10 cellular contexts compared by ENCODE assay signal in the genomic region with DNA sequence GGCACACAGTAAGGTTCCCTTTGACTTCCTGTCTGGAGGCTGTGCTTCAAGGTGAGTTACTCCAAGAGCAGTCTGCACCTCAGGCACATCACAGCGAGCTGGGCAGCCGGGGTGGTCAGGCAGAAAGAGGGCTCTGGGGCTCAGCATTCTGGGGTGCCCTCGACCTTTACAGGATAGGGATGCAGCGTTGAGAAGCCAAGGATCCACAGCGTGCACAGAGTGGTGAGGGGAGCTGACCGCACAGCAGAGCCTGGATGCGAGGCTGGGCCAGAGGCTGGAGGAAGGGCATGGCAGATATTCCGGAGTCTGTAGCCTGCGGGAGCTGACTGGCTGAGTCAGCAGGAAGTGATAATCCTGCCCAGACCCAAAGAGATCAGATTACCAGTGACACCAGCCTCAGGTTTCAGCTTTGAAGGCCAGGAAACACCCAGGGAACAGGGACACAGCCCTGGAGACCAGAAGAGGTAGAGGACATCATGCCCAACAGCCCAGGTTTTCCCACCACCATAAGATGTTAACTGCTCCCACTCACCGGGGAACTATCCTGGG. TPM values are rescaled to one million over a fixed set of nuclear protein-coding genes. Genes with fewer than 3 reads are reported as not detected.
DNase-seq lines count a peak whose midpoint lies in the region; ATAC-seq, FAIRE-seq and TF ChIP-seq lines count a peak whose summit lies in the region.
"Had no signal": no experiment of that assay in that cellular context is flagged by ENCODE, and none has a peak within 500 bp of the region (broad histone marks: within the 10 kb centered on the region; RNA-seq: fewer than 3 reads in every experiment).

No MANE protein-coding gene starts in this region.

- H3K79me2 ChIP-seq in ACC112 (ENCODE audit: control insufficient read depth, insufficient read depth, low read length, unreplicated experiment) (no peaks in the 10 kb centered on the region), K562 (ENCODE audit: control insufficient read depth, insufficient read depth, low read length) (no peaks in the 10 kb centered on the region)

- TF ChIP-seq CTCF in K562 (IDR thresholded peaks at IDR 0.05 in 2 of 3, conservative IDR thresholded peaks at IDR 0.05 in 1 of 3; ENCODE audit: insufficient read depth in 2 of 3, low read depth in 1 of 3, low read length in 3 of 3) (no peak), kidney epithelial cell (IDR thresholded peaks at IDR 0.05; ENCODE audit: insufficient read depth, low read length, poor library complexity, severe bottlenecking) (no peak), thyroid gland (IDR thresholded peaks at IDR 0.05) (no peak)

- peaks cover 8% of the 10 kb centered on the region for H3K4me1 ChIP-seq in ACC112 (ENCODE audit: control insufficient read depth, insufficient read depth, low read length, unreplicated experiment)
- H3K4me1 ChIP-seq in K562 (replicated peaks in 1 of 2; ENCODE audit: control insufficient read depth in 2 of 2, insufficient read depth in 2 of 2, low read length in 2 of 2) = peaks cover 7% of the 10 kb centered on the region in 2 experiments; a peak in 4 of 5 replicates
- H3K4me1 ChIP-seq in thyroid gland = no peaks in the 10 kb centered on the region

- ATAC-seq in K562 = peak; percentile 95
- ATAC-seq in HG03469 (IDR thresholded peaks at IDR 0.05; ENCODE audit: unreplicated experiment) = no peak
- ATAC-seq in HG03097 (IDR thresholded peaks at IDR 0.05; ENCODE audit: low FRiP score, unreplicated experiment) = no peak

- POLR2A ChIA-PET in K562 (lab: Yijun Ruan, JAX) = interaction anchor here (0.5 to 0.8 kb wide), 2 partner anchors 9 to 364 kb away, joined by 3 to 4 read pairs; no protein-coding TSS in a partner anchor

- H3K27ac ChIP-seq in ACC112 (ENCODE audit: low read depth, low read length) (no peak overlapping the region), K562 (ENCODE audit: extremely low read depth, low read depth, low read length) (peak overlapping the region; percentile 3; the same call in 2 of the 3 replicates), thyroid gland (no peak overlapping the region)
- H3K27ac ChIP-seq: HL-60 had no signal

- in situ Hi-C loops in K562 (cut with MboI) = no loop called here

- no peak for TF ChIP-seq RAD21 in K562 (CRISPR knock-in tag; conservative IDR thresholded peaks at IDR 0.05 in 1 of 2, IDR thresholded peaks at IDR 0.05 in 1 of 2)

- H3K4me3 ChIP-seq in ACC112 (ENCODE audit: low read depth, low read length) = peak overlapping the region; percentile 5; the same call in 1 of the 2 replicates
- no peak overlapping the region for H3K4me3 ChIP-seq in K562
- no peak overlapping the region for H3K4me3 ChIP-seq in kidney epithelial cell (ENCODE audit: low read depth, low read length)
- no peak overlapping the region for H3K4me3 ChIP-seq in thyroid gland (replicated peaks in 1 of 3)

- peak; percentile 41 to 45 for DNase-seq in Kasumi-1 (lab: John Stamatoyannopoulos, UW)
- peak in 3 of 4 experiments; percentile 11 to 80 (median 60) for DNase-seq in K562 (ENCODE audit: extremely low read depth in 1 of 4, low spot score in 3 of 4)
- DNase-seq in kidney epithelial cell (ENCODE audit: low read depth) = peak; percentile 51
- DNase-seq in hypothalamus (lab: John Stamatoyannopoulos, UW) = no peak
- no peak for DNase-seq in thyroid gland
- DNase-seq: DND-41 had no signal

- peak overlapping the region; percentile 93 for H2AFZ ChIP-seq in ACC112 (ENCODE audit: low read length, unreplicated experiment)
- H2AFZ ChIP-seq in K562 (ENCODE audit: low read depth, low read length) = peak overlapping the region; percentile 83

- H3K9me3 ChIP-seq in K562 (replicated peaks; ENCODE audit: control insufficient read depth, insufficient read depth, low read depth, low read length) (no peaks in the 10 kb centered on the region), thyroid gland (no peaks in the 10 kb centered on the region)

- 20% methylated on average over 10 of the region's 10 CpGs for WGBS in K562 (ENCODE audit: insufficient coverage, low coverage, missing lambda C conversion rate)
- WGBS in thyroid gland, 2 donors = 58 to 73% methylated on average over 9 to 10 of the region's 10 CpGs

- peak overlapping the region in 1 of 2 experiments; percentile 80; a peak in 2 of 4 replicates for H3K9ac ChIP-seq in K562 (ENCODE audit: insufficient read depth in 1 of 2, low read depth in 2 of 2, low read length in 2 of 2)

- CTCF ChIA-PET in K562 (lab: Yijun Ruan, JAX; ENCODE audit: low intra/inter-chr PET ratio) = no interaction called here

- H4K20me1 ChIP-seq in K562 (replicated peaks; ENCODE audit: control insufficient read depth, insufficient read depth, low read length) = no peaks in the 10 kb centered on the region

- H3K9me1 ChIP-seq in K562 (ENCODE audit: control insufficient read depth, insufficient read depth, low read length) = no peaks in the 10 kb centered on the region

- BruUV-seq in K562 (replicated peaks; lab: Mats Ljungman, UMichigan) = no TSS peak

- intact Hi-C loops in K562 (cut with micrococcal nuclease) = no loop called here
- intact Hi-C loops in thyroid gland (cut with DNase I) = no loop called here

- peak overlapping the region; percentile 67 for H3K4me2 ChIP-seq in K562 (ENCODE audit: insufficient read depth, low read length)

- peak; percentile 48; the same call in 1 of the 2 replicates for TF ChIP-seq EP300 in K562 (IDR thresholded peaks at IDR 0.05; ENCODE audit: low read length)

- H3K36me3 ChIP-seq in ACC112 (ENCODE audit: insufficient read depth, low read length) = no peaks in the 10 kb centered on the region
- H3K36me3 ChIP-seq in K562 (ENCODE audit: control insufficient read depth, insufficient read depth, low read length) = no peaks in the 10 kb centered on the region
- no peaks in the 10 kb centered on the region for H3K36me3 ChIP-seq in kidney epithelial cell (ENCODE audit: control insufficient read depth, insufficient read depth, low read length)
- H3K36me3 ChIP-seq in thyroid gland = no peaks in the 10 kb centered on the region

- peak; percentile 91 for FAIRE-seq in K562 (lab: Jason Lieb, UNC)

- H3K27me3 ChIP-seq in ACC112 (ENCODE audit: insufficient read depth, low read length) = no peaks in the 10 kb centered on the region
- H3K27me3 ChIP-seq in K562 (ENCODE audit: control insufficient read depth in 2 of 2, insufficient read depth in 2 of 2, low read length in 2 of 2) = peaks cover 0 to 3% of the 10 kb centered on the region in 2 experiments; a peak in 1 of 5 replicates
- H3K27me3 ChIP-seq in kidney epithelial cell (ENCODE audit: control insufficient read depth, insufficient read depth, low read length) = no peaks in the 10 kb centered on the region
- no peaks in the 10 kb centered on the region for H3K27me3 ChIP-seq in thyroid gland

- TF ChIP-seq POLR2A in K562 (conservative IDR thresholded peaks at IDR 0.05) (peak; percentile 40; the same call in 1 of the 2 replicates), thyroid gland (IDR thresholded peaks at IDR 0.05) (no peak)

TF ChIP-seq in K562, 482 proteins besides CTCF, POLR2A, EP300 and RAD21 (continues in another document):
- TF ChIP-seq MAFK (IDR thresholded peaks at IDR 0.05; ENCODE audit: low read length) (peak; percentile 94), TAF7 (tag; IDR thresholded peaks at IDR 0.05) (no peak), NRF1 (conservative IDR thresholded peaks at IDR 0.05 in 1 of 2, IDR thresholded peaks at IDR 0.05 in 1 of 2) (peak in 1 of 2 experiments; percentile 20; a peak in 1 of 4 replicates), MAFF (IDR thresholded peaks at IDR 0.05; ENCODE audit: low read length) (peak; percentile 93)
- TF ChIP-seq, protein P1, sequence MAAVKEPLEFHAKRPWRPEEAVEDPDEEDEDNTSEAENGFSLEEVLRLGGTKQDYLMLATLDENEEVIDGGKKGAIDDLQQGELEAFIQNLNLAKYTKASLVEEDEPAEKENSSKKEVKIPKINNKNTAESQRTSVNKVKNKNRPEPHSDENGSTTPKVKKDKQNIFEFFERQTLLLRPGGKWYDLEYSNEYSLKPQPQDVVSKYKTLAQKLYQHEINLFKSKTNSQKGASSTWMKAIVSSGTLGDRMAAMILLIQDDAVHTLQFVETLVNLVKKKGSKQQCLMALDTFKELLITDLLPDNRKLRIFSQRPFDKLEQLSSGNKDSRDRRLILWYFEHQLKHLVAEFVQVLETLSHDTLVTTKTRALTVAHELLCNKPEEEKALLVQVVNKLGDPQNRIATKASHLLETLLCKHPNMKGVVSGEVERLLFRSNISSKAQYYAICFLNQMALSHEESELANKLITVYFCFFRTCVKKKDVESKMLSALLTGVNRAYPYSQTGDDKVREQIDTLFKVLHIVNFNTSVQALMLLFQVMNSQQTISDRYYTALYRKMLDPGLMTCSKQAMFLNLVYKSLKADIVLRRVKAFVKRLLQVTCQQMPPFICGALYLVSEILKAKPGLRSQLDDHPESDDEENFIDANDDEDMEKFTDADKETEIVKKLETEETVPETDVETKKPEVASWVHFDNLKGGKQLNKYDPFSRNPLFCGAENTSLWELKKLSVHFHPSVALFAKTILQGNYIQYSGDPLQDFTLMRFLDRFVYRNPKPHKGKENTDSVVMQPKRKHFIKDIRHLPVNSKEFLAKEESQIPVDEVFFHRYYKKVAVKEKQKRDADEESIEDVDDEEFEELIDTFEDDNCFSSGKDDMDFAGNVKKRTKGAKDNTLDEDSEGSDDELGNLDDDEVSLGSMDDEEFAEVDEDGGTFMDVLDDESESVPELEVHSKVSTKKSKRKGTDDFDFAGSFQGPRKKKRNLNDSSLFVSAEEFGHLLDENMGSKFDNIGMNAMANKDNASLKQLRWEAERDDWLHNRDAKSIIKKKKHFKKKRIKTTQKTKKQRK (IDR thresholded peaks at IDR 0.05; ENCODE audit: borderline replicate concordance, low read depth, low read length) = no peak

RNA-seq across cellular contexts. Expression of a gene that starts 38.4 kb away (rescaled TPM):
- not detected in 2 replicates for total RNA-seq in K562 (2011; cell fraction: chromatin; rRNA removed; ENCODE audit: low replicate concordance)
- total RNA-seq in K562 (2011; cell fraction: nucleolus; rRNA removed) = not detected in 2 replicates
- total RNA-seq in K562 (2011; cell fraction: nucleoplasm; rRNA removed) = not detected in 2 replicates
- 0.12 TPM in 1 of 2 replicates, not detected in the other for total RNA-seq in K562 (2014; rRNA removed)
- total RNA-seq in K562 (2014; rRNA removed; fragmentation: Illumina TruSeq; extraction: Trizol) = not detected in 2 replicates
- not detected in 2 replicates for total RNA-seq in K562 (2015; rRNA removed; fragmentation: Illumina TruSeq; extraction: Trizol)
- total RNA-seq in K562 (2021) = not detected in 2 replicates
- polyA plus RNA-seq in K562 (2011; rRNA removed) = not detected in 2 replicates
- polyA plus RNA-seq in K562 (2011; cell fraction: cytosol; rRNA removed) = not detected in 2 replicates
- polyA plus RNA-seq in K562 (2011; cell fraction: nucleus; rRNA removed) = not detected in 2 replicates
- 0.04 and 0.14 TPM in 2 replicates for polyA plus RNA-seq in K562 (2012)
- polyA plus RNA-seq in K562 (2014; fragmentation: Illumina TruSeq; extraction: Trizol) = not detected in 2 replicates
- polyA plus RNA-seq in K562 (2014; fragmentation: Nextera tagmentation; extraction: Ambion mirVana) = under 1 TPM in 1 of 2 experiments, not detected in 1; 0.06 TPM
- polyA plus RNA-seq in K562 (2014; rRNA removed) = not detected in 2 replicates
- not detected in 2 replicates for polyA minus RNA-seq in K562 (2011; rRNA and poly(A)+ RNA removed)
- not detected in 2 replicates for polyA minus RNA-seq in K562 (2011; cell fraction: cytosol; rRNA and poly(A)+ RNA removed)
- polyA minus RNA-seq in K562 (2011; cell fraction: nucleus; rRNA and poly(A)+ RNA removed) = not detected in 2 replicates
- total RNA-seq in kidney epithelial cell = 10.7 and 11.0 TPM in 2 replicates
- 100 to 1,000 TPM; 124 to 411 (median 252) TPM for total RNA-seq in thyroid gland

Comparison
In these comparisons a context has a peak if more than half of its experiments do, and no peak if none do; other contexts are left out.
1. DNase-seq: peak in Kasumi-1 (2 of 2), K562 (3 of 4) and kidney epithelial cell (single experiment); none in hypothalamus (0 of 51) and thyroid gland (0 of 2).
2. RNA of a gene that starts 38.4 kb away (total RNA-seq): 124 to 411 TPM in thyroid gland; 10.7 to 11.0 TPM in kidney epithelial cell and 0.12 TPM in K562; every median in the first group is over 10 times any median in the second.